Comparison of ENCODE assay signal across 1 cellular context in the genomic region with DNA sequence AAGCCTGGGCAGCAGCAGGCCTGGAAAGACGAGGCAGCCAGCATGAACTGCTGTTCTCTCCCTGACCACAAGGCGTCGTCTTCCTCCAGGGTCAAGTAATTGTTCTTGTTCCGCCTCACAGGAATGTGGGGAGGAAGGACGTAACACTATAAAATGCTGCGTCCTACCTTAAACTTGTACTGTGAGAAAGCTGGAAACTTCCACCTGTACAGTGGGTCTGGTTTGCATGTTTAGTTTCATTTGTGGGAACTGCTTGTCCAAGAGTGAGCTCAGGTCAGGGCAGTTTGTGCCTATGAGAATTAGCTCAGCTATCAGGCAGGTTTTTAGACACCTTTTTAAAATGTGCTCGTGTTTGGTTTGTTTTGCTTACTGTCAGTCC.
TF ChIP-seq lines count a peak whose summit lies in the region.

No MANE protein-coding gene starts in this region.

TF ChIP-seq in WTC11, 78 proteins besides CTCF, POLR2A, EP300 and RAD21 (continued from another document):
- TF ChIP-seq TCF7 (CRISPR knock-in tag; IDR thresholded peaks at IDR 0.05; ENCODE audit: low read depth), result no peak
- no peak for TF ChIP-seq SP1 (CRISPR knock-in tag; conservative IDR thresholded peaks at IDR 0.05)
- TF ChIP-seq, protein P1, sequence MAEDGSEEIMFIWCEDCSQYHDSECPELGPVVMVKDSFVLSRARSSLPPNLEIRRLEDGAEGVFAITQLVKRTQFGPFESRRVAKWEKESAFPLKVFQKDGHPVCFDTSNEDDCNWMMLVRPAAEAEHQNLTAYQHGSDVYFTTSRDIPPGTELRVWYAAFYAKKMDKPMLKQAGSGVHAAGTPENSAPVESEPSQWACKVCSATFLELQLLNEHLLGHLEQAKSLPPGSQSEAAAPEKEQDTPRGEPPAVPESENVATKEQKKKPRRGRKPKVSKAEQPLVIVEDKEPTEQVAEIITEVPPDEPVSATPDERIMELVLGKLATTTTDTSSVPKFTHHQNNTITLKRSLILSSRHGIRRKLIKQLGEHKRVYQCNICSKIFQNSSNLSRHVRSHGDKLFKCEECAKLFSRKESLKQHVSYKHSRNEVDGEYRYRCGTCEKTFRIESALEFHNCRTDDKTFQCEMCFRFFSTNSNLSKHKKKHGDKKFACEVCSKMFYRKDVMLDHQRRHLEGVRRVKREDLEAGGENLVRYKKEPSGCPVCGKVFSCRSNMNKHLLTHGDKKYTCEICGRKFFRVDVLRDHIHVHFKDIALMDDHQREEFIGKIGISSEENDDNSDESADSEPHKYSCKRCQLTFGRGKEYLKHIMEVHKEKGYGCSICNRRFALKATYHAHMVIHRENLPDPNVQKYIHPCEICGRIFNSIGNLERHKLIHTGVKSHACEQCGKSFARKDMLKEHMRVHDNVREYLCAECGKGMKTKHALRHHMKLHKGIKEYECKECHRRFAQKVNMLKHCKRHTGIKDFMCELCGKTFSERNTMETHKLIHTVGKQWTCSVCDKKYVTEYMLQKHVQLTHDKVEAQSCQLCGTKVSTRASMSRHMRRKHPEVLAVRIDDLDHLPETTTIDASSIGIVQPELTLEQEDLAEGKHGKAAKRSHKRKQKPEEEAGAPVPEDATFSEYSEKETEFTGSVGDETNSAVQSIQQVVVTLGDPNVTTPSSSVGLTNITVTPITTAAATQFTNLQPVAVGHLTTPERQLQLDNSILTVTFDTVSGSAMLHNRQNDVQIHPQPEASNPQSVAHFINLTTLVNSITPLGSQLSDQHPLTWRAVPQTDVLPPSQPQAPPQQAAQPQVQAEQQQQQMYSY (CRISPR knock-in tag; IDR thresholded peaks at IDR 0.05), result no peak
- TF ChIP-seq ETV6 (CRISPR knock-in tag; IDR thresholded peaks at IDR 0.05), result peak; percentile 60; the same call in 1 of the 2 replicates
- TF ChIP-seq HMGA2 (CRISPR knock-in tag; IDR thresholded peaks at IDR 0.05), result no peak
